Comparison of ENCODE assay signal across 23 cellular contexts in genomic region chr1:25534389-25534788, GRCh38.
"Had no signal": no experiment of that assay in that cellular context is flagged by ENCODE, and none has a peak within 500 bp of the region (broad histone marks: within the 10 kb centered on the region; RNA-seq: fewer than 3 reads in every experiment).

No MANE protein-coding gene starts in this region.

- H3K36me3 ChIP-seq: cardiac muscle cell, ovary, prostate gland, thyroid gland had no signal

- ATAC-seq: activated CD4-positive, CD25-positive, alpha-beta regulatory T cell treated with anti-CD3 and anti-CD28 coated beads, Interleukin-2, amount 50 U/mL, for 24 hours; activated CD8-positive, alpha-beta memory T cell treated with anti-CD3 and anti-CD28 coated beads, Interleukin-2, amount 10 ng/mL, durations not matched to agents 7 days and 5 days; activated CD8-positive, alpha-beta T cell treated with anti-CD3 and anti-CD28 coated beads for 36 hours; body of pancreas; left colon; naive thymus-derived CD4-positive, alpha-beta T cell had no signal

- H3K4me3 ChIP-seq: body of pancreas, cardiac muscle cell, ovary, prostate gland, thyroid gland had no signal

- H3K9me3 ChIP-seq: body of pancreas, ovary, prostate gland, thyroid gland had no signal

- H3K4me1 ChIP-seq: body of pancreas, prostate gland had no signal

- H3K27me3 ChIP-seq: body of pancreas, cardiac muscle cell, ovary, thyroid gland had no signal

- H3K27ac ChIP-seq: body of pancreas, cardiac muscle cell, ovary, prostate gland, thyroid gland, VCaP had no signal

- DNase-seq: activated CD4-positive, alpha-beta T cell treated with anti-CD3 and anti-CD28 coated beads, Interleukin-2, amount 10 ng/mL, durations not matched to agents 7 days and 5 days; activated CD8-positive, alpha-beta memory T cell treated with anti-CD3 and anti-CD28 coated beads, Interleukin-2, amount 10 ng/mL, durations not matched to agents 7 days and 5 days; activated CD8-positive, alpha-beta T cell treated with anti-CD3 and anti-CD28 coated beads for 36 hours; activated gamma-delta T cell; activated naive CD4-positive, alpha-beta T cell treated with anti-CD3 and anti-CD28 coated beads, Interleukin-2, amount 50 U/mL, for 16 hours; activated T-cell treated with anti-CD3 and anti-CD28 coated beads for 4 hours; anterior cingulate cortex; body of pancreas; effector CD4-positive, alpha-beta T cell; erythroblast; foreskin fibroblast; left colon; mesendoderm; naive thymus-derived CD4-positive, alpha-beta T cell; ovary; stimulated activated CD4-positive, alpha-beta T cell treated with anti-CD3 and anti-CD28 coated beads, Interleukin-4, amount 100 ng/mL, for 24 hours; thyroid gland had no signal

- FAIRE-seq: endometrium, keratinocyte had no signal
